Comparison of ENCODE assay signal across 1 cellular context in the genomic region with DNA sequence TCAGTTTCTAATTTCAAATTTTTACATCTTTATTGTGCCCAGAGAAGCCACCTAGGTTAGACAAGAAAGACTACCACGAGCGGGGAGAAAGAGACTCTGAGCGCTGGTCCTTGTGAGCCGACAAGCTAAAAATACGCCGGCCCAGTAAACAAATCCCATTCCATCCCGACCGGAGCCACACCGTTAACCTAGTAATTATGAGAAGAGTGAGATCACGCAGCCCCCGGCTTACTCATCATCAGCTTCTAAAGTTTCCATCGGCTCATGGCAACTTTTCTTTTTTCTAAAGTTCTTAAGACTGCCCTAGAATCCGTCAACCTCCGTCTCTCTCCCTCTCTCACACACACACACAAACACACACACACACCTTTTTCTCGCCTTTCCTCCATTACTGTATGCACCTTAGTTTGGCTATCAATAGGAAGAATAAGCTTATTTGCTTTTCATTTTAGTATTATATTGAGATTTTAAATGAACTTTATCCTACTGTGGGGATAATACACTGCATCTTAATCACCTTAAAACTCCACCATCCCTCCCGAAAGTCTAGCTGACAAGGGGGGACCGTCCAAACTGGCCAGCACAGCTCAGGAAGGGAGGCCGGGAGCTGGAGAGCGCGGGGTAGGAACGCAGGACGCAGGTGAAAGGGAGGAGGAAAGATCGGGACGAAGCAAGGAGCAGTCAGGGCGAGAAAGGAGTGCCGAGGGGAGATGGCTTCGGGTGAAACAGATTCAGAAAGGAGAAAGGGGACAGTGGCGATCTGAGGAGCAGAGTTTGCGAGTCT.
TF ChIP-seq lines count a peak whose summit lies in the region.

No MANE protein-coding gene starts in this region.

TF ChIP-seq in K562, 482 proteins besides CTCF, POLR2A, EP300 and RAD21 (continued from another document and continues in another):
- TF ChIP-seq CTCFL (IDR thresholded peaks at IDR 0.05; ENCODE audit: borderline replicate concordance, insufficient read depth, low read depth, low read length, poor library complexity, severe bottlenecking) (no peak), ZNF57 (CRISPR knock-in tag; IDR thresholded peaks at IDR 0.05) (no peak), PURB (CRISPR knock-in tag; IDR thresholded peaks at IDR 0.05; ENCODE audit: low read depth) (no peak), KDM2B (CRISPR knock-in tag; IDR thresholded peaks at IDR 0.05) (no peak), TEAD2 (tag; IDR thresholded peaks at IDR 0.05) (no peak), MYC (IDR thresholded peaks at IDR 0.05; ENCODE audit: low read depth, low read length) (0 out of 2 replicates have a peak, but pooled peaks have one; percentile 22), MYC (CRISPR knock-in tag; IDR thresholded peaks at IDR 0.05; ENCODE audit: borderline replicate concordance, low read depth) (no peak), XRCC3 (IDR thresholded peaks at IDR 0.05) (no peak), IRF2 (CRISPR knock-in tag; IDR thresholded peaks at IDR 0.05) (no peak), KLF16 (IDR thresholded peaks at IDR 0.05) (no peak), NELFE (IDR thresholded peaks at IDR 0.05; ENCODE audit: insufficient read depth, insufficient read length) (no peak), ZNF253 (CRISPR knock-in tag; conservative IDR thresholded peaks at IDR 0.05) (no peak), ZNF133 (CRISPR knock-in tag; IDR thresholded peaks at IDR 0.05) (no peak), MLLT1 (IDR thresholded peaks at IDR 0.05) (peak; percentile 39 to 99; a peak in 3 of 4 replicates), PTTG1 (tag; IDR thresholded peaks at IDR 0.05; ENCODE audit: low read depth) (no peak), ZNF239 (CRISPR knock-in tag; IDR thresholded peaks at IDR 0.05) (no peak), TSHZ1 (CRISPR knock-in tag; IDR thresholded peaks at IDR 0.05) (no peak), ZEB2 (IDR thresholded peaks at IDR 0.05) (no peak), ZFP1 (CRISPR knock-in tag; IDR thresholded peaks at IDR 0.05) (no peak), ZC3H8 (IDR thresholded peaks at IDR 0.05) (no peak), CREM (IDR thresholded peaks at IDR 0.05; ENCODE audit: low read depth) (0 out of 2 replicates have a peak, but pooled peaks have one; percentile 7), LEF1 (IDR thresholded peaks at IDR 0.05) (no peak), MTA2 (IDR thresholded peaks at IDR 0.05; ENCODE audit: low read depth) (0 out of 2 replicates have a peak, but pooled peaks have one; percentile 11), ZBTB49 (CRISPR knock-in tag; IDR thresholded peaks at IDR 0.05; ENCODE audit: borderline replicate concordance) (no peak), RBM17 (IDR thresholded peaks at IDR 0.05; ENCODE audit: borderline replicate concordance, low read depth, low read length) (no peak), L3MBTL2 (IDR thresholded peaks at IDR 0.05) (no peak), NCOA4 (IDR thresholded peaks at IDR 0.05; ENCODE audit: partially characterized antibody) (peak; percentile 4), TOE1 (IDR thresholded peaks at IDR 0.05; ENCODE audit: borderline replicate concordance) (no peak), TOE1 (CRISPR knock-in tag; IDR thresholded peaks at IDR 0.05; ENCODE audit: borderline replicate concordance, low read depth) (no peak), PTBP1 (IDR thresholded peaks at IDR 0.05; ENCODE audit: low read depth, low read length) (no peak), ZNF609 (CRISPR knock-in tag; IDR thresholded peaks at IDR 0.05; ENCODE audit: borderline replicate concordance) (no peak), HMG20B (CRISPR knock-in tag; IDR thresholded peaks at IDR 0.05) (no peak), ADNP (tag; IDR thresholded peaks at IDR 0.05) (no peak), CCAR2 (IDR thresholded peaks at IDR 0.05; ENCODE audit: low read depth, low read length) (no peak), ATF3 (IDR thresholded peaks at IDR 0.05) (peak; percentile 87), ATF3 (CRISPR knock-in tag; conservative IDR thresholded peaks at IDR 0.05) (no peak), FIP1L1 (IDR thresholded peaks at IDR 0.05; ENCODE audit: low read depth, low read length, poor library complexity, severe bottlenecking) (no peak), KLF6 (CRISPR knock-in tag; IDR thresholded peaks at IDR 0.05; ENCODE audit: borderline replicate concordance) (no peak), ZNF766 (CRISPR knock-in tag; conservative IDR thresholded peaks at IDR 0.05) (no peak), ZNF274 (IDR thresholded peaks at IDR 0.05; ENCODE audit: borderline replicate concordance, low read depth, low read length) (no peak), CREBBP (IDR thresholded peaks at IDR 0.05; ENCODE audit: low read depth, low read length) (no peak)
- TF ChIP-seq, protein P1, sequence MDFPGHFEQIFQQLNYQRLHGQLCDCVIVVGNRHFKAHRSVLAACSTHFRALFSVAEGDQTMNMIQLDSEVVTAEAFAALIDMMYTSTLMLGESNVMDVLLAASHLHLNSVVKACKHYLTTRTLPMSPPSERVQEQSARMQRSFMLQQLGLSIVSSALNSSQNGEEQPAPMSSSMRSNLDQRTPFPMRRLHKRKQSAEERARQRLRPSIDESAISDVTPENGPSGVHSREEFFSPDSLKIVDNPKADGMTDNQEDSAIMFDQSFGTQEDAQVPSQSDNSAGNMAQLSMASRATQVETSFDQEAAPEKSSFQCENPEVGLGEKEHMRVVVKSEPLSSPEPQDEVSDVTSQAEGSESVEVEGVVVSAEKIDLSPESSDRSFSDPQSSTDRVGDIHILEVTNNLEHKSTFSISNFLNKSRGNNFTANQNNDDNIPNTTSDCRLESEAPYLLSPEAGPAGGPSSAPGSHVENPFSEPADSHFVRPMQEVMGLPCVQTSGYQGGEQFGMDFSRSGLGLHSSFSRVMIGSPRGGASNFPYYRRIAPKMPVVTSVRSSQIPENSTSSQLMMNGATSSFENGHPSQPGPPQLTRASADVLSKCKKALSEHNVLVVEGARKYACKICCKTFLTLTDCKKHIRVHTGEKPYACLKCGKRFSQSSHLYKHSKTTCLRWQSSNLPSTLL (IDR thresholded peaks at IDR 0.05), result peak; percentile 12; the same call in 1 of the 2 replicates
- TF ChIP-seq, protein P2, sequence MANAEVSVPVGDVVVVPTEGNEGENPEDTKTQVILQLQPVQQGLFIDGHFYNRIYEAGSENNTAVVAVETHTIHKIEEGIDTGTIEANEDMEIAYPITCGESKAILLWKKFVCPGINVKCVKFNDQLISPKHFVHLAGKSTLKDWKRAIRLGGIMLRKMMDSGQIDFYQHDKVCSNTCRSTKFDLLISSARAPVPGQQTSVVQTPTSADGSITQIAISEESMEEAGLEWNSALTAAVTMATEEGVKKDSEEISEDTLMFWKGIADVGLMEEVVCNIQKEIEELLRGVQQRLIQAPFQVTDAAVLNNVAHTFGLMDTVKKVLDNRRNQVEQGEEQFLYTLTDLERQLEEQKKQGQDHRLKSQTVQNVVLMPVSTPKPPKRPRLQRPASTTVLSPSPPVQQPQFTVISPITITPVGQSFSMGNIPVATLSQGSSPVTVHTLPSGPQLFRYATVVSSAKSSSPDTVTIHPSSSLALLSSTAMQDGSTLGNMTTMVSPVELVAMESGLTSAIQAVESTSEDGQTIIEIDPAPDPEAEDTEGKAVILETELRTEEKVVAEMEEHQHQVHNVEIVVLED (CRISPR knock-in tag; IDR thresholded peaks at IDR 0.05), result peak; percentile 81
